8 cellular contexts compared by ENCODE assay signal in the genomic region with DNA sequence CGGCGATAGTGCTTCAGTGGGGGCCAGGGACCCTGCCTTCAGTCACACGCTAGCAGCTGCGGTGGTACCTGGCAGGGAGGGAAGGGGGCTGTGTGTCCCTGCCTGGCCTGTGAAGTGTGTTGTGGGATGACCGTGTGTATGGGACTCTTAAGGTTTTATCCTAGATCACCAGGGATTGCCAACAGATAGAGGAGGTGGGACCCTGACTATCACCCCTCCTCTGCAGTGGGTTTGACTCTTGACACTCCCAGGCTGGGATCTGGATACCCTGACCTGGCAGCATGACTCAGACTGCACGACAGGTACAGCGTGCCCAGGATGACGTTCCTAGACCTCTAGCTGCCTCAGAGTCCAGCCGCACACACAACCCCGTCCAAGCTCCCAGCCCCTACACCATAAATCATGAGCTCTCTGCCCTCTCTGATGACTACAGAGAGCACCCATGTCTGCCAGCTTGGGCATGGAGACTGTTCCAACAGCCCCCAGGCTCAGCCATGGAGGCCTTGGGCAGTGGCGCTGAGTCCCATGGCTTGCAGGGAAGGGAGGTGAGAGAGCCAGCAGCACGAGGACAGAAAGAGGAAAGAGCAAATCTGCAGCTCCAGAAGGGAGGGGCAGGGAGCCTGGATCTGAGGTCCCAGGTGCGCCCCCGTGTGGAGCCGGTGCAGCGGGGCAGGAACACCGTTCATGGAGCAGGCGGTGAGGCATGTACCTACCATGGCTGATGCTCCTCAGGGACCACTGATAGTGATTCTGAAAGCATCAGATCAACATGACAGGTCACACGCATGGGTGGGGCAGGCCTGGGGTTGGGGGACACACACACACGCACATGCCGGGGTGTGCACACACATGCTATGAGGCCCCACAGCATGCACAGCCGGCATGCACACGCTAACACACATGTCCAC.
DNase-seq lines count a peak whose midpoint lies in the region; ATAC-seq and FAIRE-seq lines count a peak whose summit lies in the region.

No MANE protein-coding gene starts in this region.

- ATAC-seq in GM21619 (IDR thresholded peaks at IDR 0.05; ENCODE audit: unreplicated experiment), result no peak

- peaks cover 4% of the 10 kb centered on the region for H3K27me3 Mint-ChIP-seq in activated CD4-positive, alpha-beta memory T cell treated with anti-CD3 and anti-CD28 coated beads, Interleukin-2, amount 10 ng/mL, durations not matched to agents 7 days and 5 days

- CTCF ChIA-PET in activated CD4-positive, alpha-beta memory T cell treated with anti-CD3 and anti-CD28 coated beads, Interleukin-2, amount 10 ng/mL, durations not matched to agents 7 days and 5 days (lab: Charles Lee), result interaction anchor here (0.6 to 4.2 kb wide), 10 partner anchors 9 to 175 kb away, joined by 3 to 19 read pairs (median 6); a partner anchor contains a TSS

- H3K36me3 ChIP-seq in small intestine (ENCODE audit: control insufficient read depth in 2 of 2, insufficient read depth in 2 of 2, low read length in 2 of 2), result no peaks in the 10 kb centered on the region

- POLR2A ChIA-PET in activated CD4-positive, alpha-beta memory T cell treated with anti-CD3 and anti-CD28 coated beads, Interleukin-2, amount 10 ng/mL, durations not matched to agents 7 days and 5 days (lab: Charles Lee), result interaction anchor here (1.0 kb wide), 1 partner anchor 195 kb away, joined by 3 read pairs; no protein-coding TSS in a partner anchor

- H3K4me1 Mint-ChIP-seq in activated CD4-positive, alpha-beta memory T cell treated with anti-CD3 and anti-CD28 coated beads, Interleukin-2, amount 10 ng/mL, durations not matched to agents 7 days and 5 days, result peaks cover 16% of the 10 kb centered on the region

- H3K27ac ChIP-seq in small intestine (ENCODE audit: low read depth in 1 of 2, low read length in 1 of 2), result no peak overlapping the region

- peak; percentile 63 for FAIRE-seq in GM18507 (lab: Jason Lieb, UNC)
- FAIRE-seq in small intestine (lab: Jason Lieb, UNC), result no peak

- no peaks in the 10 kb centered on the region for H3K9me3 Mint-ChIP-seq in activated CD4-positive, alpha-beta memory T cell treated with anti-CD3 and anti-CD28 coated beads, Interleukin-2, amount 10 ng/mL, durations not matched to agents 7 days and 5 days

- no peak overlapping the region for H3K4me3 ChIP-seq in small intestine (ENCODE audit: low read depth in 1 of 2, low read length in 2 of 2)

- no peaks in the 10 kb centered on the region for H3K4me1 ChIP-seq in small intestine (ENCODE audit: control insufficient read depth in 2 of 2, insufficient read depth in 1 of 2, low read depth in 1 of 2, low read length in 1 of 2)

- no peaks in the 10 kb centered on the region for H3K9me3 ChIP-seq in small intestine (ENCODE audit: control insufficient read depth, low read depth)

- peak; percentile 65 to 75 for DNase-seq in AML-193 (lab: John Stamatoyannopoulos, UW)
- no peak for DNase-seq in GM18507 (ENCODE audit: extremely low spot score, insufficient read length, low read depth)
- DNase-seq in NCI-H2196 (lab: John Stamatoyannopoulos, UW; ENCODE audit: unreplicated experiment), result peak; percentile 61
- peak; percentile 77 for DNase-seq in activated CD4-positive, alpha-beta memory T cell treated with anti-CD3 and anti-CD28 coated beads, Interleukin-2, amount 10 ng/mL, durations not matched to agents 7 days and 5 days
- peak; percentile 24 for DNase-seq in germinal center (ENCODE audit: low spot score)
- DNase-seq in small intestine, result peak; percentile 67
- DNase-seq in hippocampal formation (lab: John Stamatoyannopoulos, UW), result no peak

- WGBS in small intestine, 3 donors, result 33 to 48% (median 37%) methylated on average over 17 to 23 of the region's 23 CpGs

- H3K36me3 Mint-ChIP-seq in activated CD4-positive, alpha-beta memory T cell treated with anti-CD3 and anti-CD28 coated beads, Interleukin-2, amount 10 ng/mL, durations not matched to agents 7 days and 5 days (ENCODE audit: low read depth), result no peaks in the 10 kb centered on the region

- no peak overlapping the region for H3K4me3 Mint-ChIP-seq in activated CD4-positive, alpha-beta memory T cell treated with anti-CD3 and anti-CD28 coated beads, Interleukin-2, amount 10 ng/mL, durations not matched to agents 7 days and 5 days

- H3K27ac Mint-ChIP-seq in activated CD4-positive, alpha-beta memory T cell treated with anti-CD3 and anti-CD28 coated beads, Interleukin-2, amount 10 ng/mL, durations not matched to agents 7 days and 5 days, result no peak overlapping the region

- H3K27me3 ChIP-seq in small intestine (ENCODE audit: control insufficient read depth in 2 of 2, insufficient read depth in 2 of 2, low read length in 2 of 2), result no peaks in the 10 kb centered on the region

Comparison
In these comparisons a context has a peak if more than half of its experiments do, and no peak if none do; other contexts are left out.
1. DNase-seq: peak in AML-193 (2 of 2), NCI-H2196 (single experiment), activated CD4-positive, alpha-beta memory T cell treated with anti-CD3 and anti-CD28 coated beads, Interleukin-2, amount 10 ng/mL, durations not matched to agents 7 days and 5 days (single experiment), germinal center (single experiment) and small intestine (single experiment); none in GM18507 (single experiment) and hippocampal formation (0 of 2).